22 cellular contexts compared by ENCODE assay signal in genomic region chr1:159208460-159208825, GRCh38. TPM values are rescaled to one million over a fixed set of nuclear protein-coding genes. Genes with fewer than 3 reads are reported as not detected.
"Had no signal": no experiment of that assay in that cellular context is flagged by ENCODE, and none has a peak within 500 bp of the region (broad histone marks: within the 10 kb centered on the region; RNA-seq: fewer than 3 reads in every experiment).

No MANE protein-coding gene starts in this region.

- DNase-seq: activated CD4-positive, alpha-beta T cell treated with anti-CD3 and anti-CD28 coated beads, Interleukin-2, amount 50 U/mL, for 1 hour; activated CD4-positive, CD25-positive, alpha-beta regulatory T cell treated with anti-CD3 and anti-CD28 coated beads, Interleukin-2, amount 50 U/mL, for 72 hours; activated CD8-positive, alpha-beta memory T cell treated with anti-CD3 and anti-CD28 coated beads, Interleukin-2, amount 50 U/mL, for 4 hours; activated naive CD4-positive, alpha-beta T cell treated with anti-CD3 and anti-CD28 coated beads, Interleukin-2, amount 10 ng/mL, durations not matched to agents 7 days and 5 days; activated naive CD8-positive, alpha-beta T cell treated with anti-CD3 and anti-CD28 coated beads, Interleukin-2, amount 50 U/mL, for 24 hours; activated T-cell treated with anti-CD3 and anti-CD28 coated beads, Interleukin-2, amount 50 U/mL, for 4 hours; cortex of kidney; left ventricle myocardium inferior; mammary epithelial cell; naive B cell; ovary; stimulated activated CD4-positive, alpha-beta T cell treated with anti-CD3 and anti-CD28 coated beads, Interleukin-4, amount 100 ng/mL, for 1 hour; stomach; testis; upper lobe of left lung had no signal

- H3K4me3 ChIP-seq: left ventricle myocardium inferior, ovary, smooth muscle cell, testis had no signal

- H3K27ac ChIP-seq: breast epithelium, left ventricle myocardium inferior, ovary, stomach, testis, upper lobe of left lung had no signal

- H3K4me3 Mint-ChIP-seq: activated naive CD4-positive, alpha-beta T cell treated with anti-CD3 and anti-CD28 coated beads, Interleukin-2, amount 10 ng/mL, durations not matched to agents 7 days and 5 days; activated naive CD8-positive, alpha-beta T cell treated with anti-CD3 and anti-CD28 coated beads, Interleukin-2, amount 50 U/mL, for 24 hours; activated T-cell treated with anti-CD3 and anti-CD28 coated beads, Interleukin-2, amount 50 U/mL, for 4 hours had no signal

- H3K27ac Mint-ChIP-seq: activated naive CD4-positive, alpha-beta T cell treated with anti-CD3 and anti-CD28 coated beads, Interleukin-2, amount 10 ng/mL, durations not matched to agents 7 days and 5 days; activated naive CD8-positive, alpha-beta T cell treated with anti-CD3 and anti-CD28 coated beads, Interleukin-2, amount 50 U/mL, for 24 hours had no signal

- H3K9me3 Mint-ChIP-seq: activated naive CD4-positive, alpha-beta T cell treated with anti-CD3 and anti-CD28 coated beads, Interleukin-2, amount 10 ng/mL, durations not matched to agents 7 days and 5 days; activated naive CD8-positive, alpha-beta T cell treated with anti-CD3 and anti-CD28 coated beads, Interleukin-2, amount 50 U/mL, for 24 hours; activated T-cell treated with anti-CD3 and anti-CD28 coated beads, Interleukin-2, amount 50 U/mL, for 4 hours; naive B cell had no signal

- H3K36me3 ChIP-seq: breast epithelium, left ventricle myocardium inferior, ovary, stomach, upper lobe of left lung had no signal

- H3K4me2 ChIP-seq: smooth muscle cell had no signal

- H3K36me3 Mint-ChIP-seq: activated naive CD4-positive, alpha-beta T cell treated with anti-CD3 and anti-CD28 coated beads, Interleukin-2, amount 10 ng/mL, durations not matched to agents 7 days and 5 days; naive B cell had no signal

- H3K27me3 ChIP-seq: ovary, testis, upper lobe of left lung had no signal

- ATAC-seq: activated naive CD8-positive, alpha-beta T cell treated with anti-CD3 and anti-CD28 coated beads, Interleukin-2, amount 50 U/mL, for 24 hours; activated T-cell treated with anti-CD3 and anti-CD28 coated beads, Interleukin-2, amount 50 U/mL, for 4 hours; esophagus mucosa; sciatic nerve had no signal

- H3K4me1 ChIP-seq: breast epithelium, testis had no signal

- H3K4me1 Mint-ChIP-seq: activated naive CD4-positive, alpha-beta T cell treated with anti-CD3 and anti-CD28 coated beads, Interleukin-2, amount 10 ng/mL, durations not matched to agents 7 days and 5 days had no signal

- H3K9me3 ChIP-seq: breast epithelium, left ventricle myocardium inferior, ovary, stomach, testis, upper lobe of left lung had no signal

RNA-seq across cellular contexts. Expression of gene ACKR1, which starts 3.8 kb away (rescaled TPM):
- total RNA-seq: kidney epithelial cell; mammary epithelial cell; mononuclear cell; T-helper 1 cell treated with Interleukin-12 subunit alpha and Interleukin-12 subunit beta and Interleukin-4 antibody, amounts not matched to agents 30 ng/mL and 1 ng/mL, for 36 hours had no signal
- polyA plus RNA-seq: mammary epithelial cell had no signal

RNA-seq across cellular contexts. Expression of gene CADM3, which starts 37.0 kb away (rescaled TPM):
- total RNA-seq: activated T-cell treated with anti-CD3 and anti-CD28 coated beads, Interleukin-2, amount 50 U/mL, for 4 hours; T-helper 1 cell treated with Interleukin-12 subunit alpha and Interleukin-12 subunit beta and Interleukin-4 antibody, amounts not matched to agents 30 ng/mL and 1 ng/mL, for 36 hours had no signal
